In the genomic region with DNA sequence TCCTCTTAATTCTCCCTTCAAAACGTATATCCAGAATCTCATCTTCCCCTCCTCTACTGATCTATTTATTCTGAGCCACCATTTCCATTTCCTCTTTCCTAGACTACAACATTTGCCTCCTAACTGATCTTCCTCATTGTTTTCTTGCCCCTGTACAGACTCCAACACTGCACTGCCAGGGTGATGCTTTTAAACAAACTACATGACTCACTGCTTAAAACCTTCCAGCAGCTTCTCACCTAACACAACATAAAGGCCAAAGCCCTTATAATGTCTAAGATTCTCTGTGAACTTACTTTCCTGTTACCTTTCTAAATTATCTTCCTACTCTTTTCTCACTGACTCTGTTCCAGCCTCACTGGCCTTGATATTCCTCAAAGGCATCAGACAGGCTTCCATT, we compare ENCODE assay signal across 21 cellular contexts.
DNase-seq lines count a peak whose midpoint lies in the region; ATAC-seq and TF ChIP-seq lines count a peak whose summit lies in the region.
"Had no signal": no experiment of that assay in that cellular context is flagged by ENCODE, and none has a peak within 500 bp of the region (broad histone marks: within the 10 kb centered on the region; RNA-seq: fewer than 3 reads in every experiment).

No MANE protein-coding gene starts in this region.

- H3K4me1 ChIP-seq in upper lobe of left lung (no peaks in the 10 kb centered on the region), hepatocyte (ENCODE audit: insufficient read depth) (peaks cover 6% of the 10 kb centered on the region)
- H3K4me1 ChIP-seq: gastrocnemius medialis had no signal

- no peaks in the 10 kb centered on the region for H3K9me2 ChIP-seq in hepatocyte (replicated peaks; ENCODE audit: insufficient read depth)

- H3K9me3 ChIP-seq in AG04450 (ENCODE audit: control insufficient read depth, insufficient read depth, low read length) (no peaks in the 10 kb centered on the region), upper lobe of left lung (no peaks in the 10 kb centered on the region), hepatocyte (ENCODE audit: low read depth) (no peaks in the 10 kb centered on the region)
- H3K9me3 ChIP-seq: gastrocnemius medialis had no signal

- H3K4me2 ChIP-seq in hepatocyte, result no peak overlapping the region

- 37 to 62% methylated on average over 1 of the region's 1 CpG for WGBS in upper lobe of left lung, 2 donors
- 86% methylated on average over 1 of the region's 1 CpG for WGBS in hepatocyte (ENCODE audit: low lambda C conversion rate, missing lambda C conversion rate)

- no peaks in the 10 kb centered on the region for H3K79me2 ChIP-seq in hepatocyte

- H3K27ac ChIP-seq in AG04450 (ENCODE audit: low read depth, low read length) (peak overlapping the region; percentile 32), upper lobe of left lung (no peak overlapping the region), hepatocyte (no peak overlapping the region)
- H3K27ac ChIP-seq: gastrocnemius medialis, VCaP had no signal

- CTCF ChIA-PET in AG04450 (lab: Charles Lee), result no interaction called here

- H3K4me3 ChIP-seq in AG04450 (ENCODE audit: low read depth, low read length), result no peak overlapping the region
- no peak overlapping the region for H3K4me3 ChIP-seq in cardiac fibroblast (replicated peaks in 1 of 2; ENCODE audit: low read depth in 2 of 2, low read length in 2 of 2)
- no peak overlapping the region for H3K4me3 ChIP-seq in kidney epithelial cell (ENCODE audit: low read depth, low read length)
- H3K4me3 ChIP-seq in upper lobe of left lung, result no peak overlapping the region
- H3K4me3 ChIP-seq in hepatocyte, result no peak overlapping the region
- H3K4me3 ChIP-seq: gastrocnemius medialis had no signal

- DNase-seq in AG04450 (ENCODE audit: low read depth, low spot score) (no peak), LHCN-M2 (ENCODE audit: low read depth) (peak; percentile 44), cardiac fibroblast (ENCODE audit: low read depth in 2 of 2) (peak; percentile 35 to 62), kidney epithelial cell (ENCODE audit: low read depth) (peak; percentile 67), NCI-H1092 treated with DMSO at 0.1 percent for 48 hours (lab: John Stamatoyannopoulos, UW) (no peak), upper lobe of left lung (no peak), hepatocyte (ENCODE audit: low spot score) (no peak)
- DNase-seq in activated CD4-positive, alpha-beta T cell treated with anti-CD3 and anti-CD28 coated beads for 1 hour, result no peak
- DNase-seq: activated CD4-positive, alpha-beta T cell treated with anti-CD3 and anti-CD28 coated beads, Interleukin-2, amount 10 ng/mL, durations not matched to agents 7 days and 5 days; activated CD8-positive, alpha-beta memory T cell treated with anti-CD3 and anti-CD28 coated beads, Interleukin-2, amount 10 ng/mL, durations not matched to agents 7 days and 5 days; activated naive CD4-positive, alpha-beta T cell treated with Interleukin-2 at 50 U/mL for 16 hours; activated T-cell treated with anti-CD3 and anti-CD28 coated beads, Interleukin-2, amount 50 U/mL, for 72 hours; central memory CD4-positive, alpha-beta T cell; erythroblast; gastrocnemius medialis; KBM-7; kidney; NCI-H1694; NCI-H526; T-helper 17 cell had no signal

- POLR2A ChIA-PET in AG04450 (lab: Yijun Ruan, JAX), result no interaction called here

- no peaks in the 10 kb centered on the region for H4K20me1 ChIP-seq in hepatocyte (ENCODE audit: insufficient read depth, poor library complexity, severe bottlenecking)

- H3K27me3 ChIP-seq in AG04450 (ENCODE audit: control insufficient read depth, insufficient read depth, low read length), result no peaks in the 10 kb centered on the region
- no peaks in the 10 kb centered on the region for H3K27me3 ChIP-seq in kidney epithelial cell (ENCODE audit: control insufficient read depth, insufficient read depth, low read length)
- no peaks in the 10 kb centered on the region for H3K27me3 ChIP-seq in upper lobe of left lung
- H3K27me3 ChIP-seq in hepatocyte, result no peaks in the 10 kb centered on the region
- H3K27me3 ChIP-seq: gastrocnemius medialis had no signal

- TF ChIP-seq POLR2A in upper lobe of left lung (IDR thresholded peaks at IDR 0.05), result no peak

- ATAC-seq in upper lobe of left lung (ENCODE audit: low FRiP score in 2 of 2), result no peak
- ATAC-seq: activated CD8-positive, alpha-beta memory T cell treated with anti-CD3 and anti-CD28 coated beads, Interleukin-2, amount 10 ng/mL, durations not matched to agents 7 days and 5 days; activated T-cell treated with anti-CD3 and anti-CD28 coated beads, Interleukin-2, amount 50 U/mL, for 72 hours; gastrocnemius medialis; T-helper 17 cell had no signal

- H3K36me3 ChIP-seq in kidney epithelial cell (ENCODE audit: control insufficient read depth, insufficient read depth, low read length) (no peaks in the 10 kb centered on the region), upper lobe of left lung (no peaks in the 10 kb centered on the region), hepatocyte (replicated peaks; ENCODE audit: insufficient read depth, low read depth) (no peaks in the 10 kb centered on the region)
- H3K36me3 ChIP-seq: gastrocnemius medialis had no signal

- TF ChIP-seq CTCF in AG04450 (IDR thresholded peaks at IDR 0.05; ENCODE audit: low read depth, low read length), result no peak
- no peak for TF ChIP-seq CTCF in cardiac fibroblast (IDR thresholded peaks at IDR 0.05; ENCODE audit: low read depth, low read length)
- no peak for TF ChIP-seq CTCF in kidney epithelial cell (IDR thresholded peaks at IDR 0.05; ENCODE audit: insufficient read depth, low read length, poor library complexity, severe bottlenecking)
- no peak for TF ChIP-seq CTCF in upper lobe of left lung (IDR thresholded peaks at IDR 0.05)
- no peak for TF ChIP-seq CTCF in hepatocyte (IDR thresholded peaks at IDR 0.05; ENCODE audit: poor library complexity)

- H2AFZ ChIP-seq in hepatocyte, result no peak overlapping the region

- TF ChIP-seq EP300 in upper lobe of left lung (IDR thresholded peaks at IDR 0.05), result no peak

Comparison
In these comparisons a context has a peak if more than half of its experiments do, and no peak if none do; other contexts are left out.
1. DNase-seq: peak in LHCN-M2 (single experiment), cardiac fibroblast (2 of 2) and kidney epithelial cell (single experiment); none in AG04450 (single experiment), NCI-H1092 treated with DMSO at 0.1 percent for 48 hours (single experiment), activated CD4-positive, alpha-beta T cell treated with anti-CD3 and anti-CD28 coated beads for 1 hour (single experiment), upper lobe of left lung (0 of 2) and hepatocyte (single experiment).